Comparison of ENCODE assay signal across 8 cellular contexts in genomic region chr16:46973457-46974324, GRCh38. TPM values are rescaled to one million over a fixed set of nuclear protein-coding genes. Genes with fewer than 3 reads are reported as not detected.
DNase-seq lines count a peak whose midpoint lies in the region; ATAC-seq and TF ChIP-seq lines count a peak whose summit lies in the region.

DNAJA2 (minus strand) TSS chr16:46973674; CDS start chr16:46973572, 102 bp downstream.

- POLR2A ChIA-PET in activated CD4-positive, alpha-beta memory T cell treated with anti-CD3 and anti-CD28 coated beads for 36 hours (lab: Charles Lee), result interaction anchor here (0.7 to 3.7 kb wide), 14 partner anchors 8 to 1412 kb away, joined by 3 to 36 read pairs (median 4); partner anchors contain the start of genes GPT2, ITFG1, NETO2 and PHKB

- peaks cover 9 to 21% of the 10 kb centered on the region in 2 donors for H3K36me3 ChIP-seq in duodenal mucosa (ENCODE audit: control insufficient read depth in 1 of 2, insufficient read depth in 2 of 2, low read length in 2 of 2)

- peak within 1 kb of the TSS; percentile 33 to 62 for H3K9ac ChIP-seq in duodenal mucosa (ENCODE audit: low read depth in 1 of 2, low read length in 2 of 2)

- TF ChIP-seq POLR2A in lower leg skin (IDR thresholded peaks at IDR 0.05), result peak in 1 of 2 donors; percentile 87

- CTCF ChIA-PET in activated CD4-positive, alpha-beta memory T cell treated with anti-CD3 and anti-CD28 coated beads for 36 hours (lab: Charles Lee), result interaction anchor here (0.7 to 6.2 kb wide), 10 partner anchors 16 to 488 kb away, joined by 3 to 47 read pairs (median 4); partner anchors contain the start of genes NETO2 and PHKB

- peaks cover 28% of the 10 kb centered on the region for H3K36me3 Mint-ChIP-seq in activated CD4-positive, alpha-beta memory T cell treated with anti-CD3 and anti-CD28 coated beads for 36 hours

- no peaks in the 10 kb centered on the region for H3K27me3 Mint-ChIP-seq in activated CD4-positive, alpha-beta memory T cell treated with anti-CD3 and anti-CD28 coated beads for 36 hours

- no peaks in the 10 kb centered on the region for H3K9me3 ChIP-seq in duodenal mucosa (ENCODE audit: control insufficient read depth in 1 of 2, low read length in 2 of 2)

- H3K27me3 ChIP-seq in duodenal mucosa (ENCODE audit: control insufficient read depth in 1 of 2, insufficient read depth in 2 of 2, low read length in 2 of 2), result no peaks in the 10 kb centered on the region

- WGBS in lower leg skin, 2 donors, result 1% methylated on average over 46 to 49 of the region's 68 CpGs

- peaks cover 20 to 28% of the 10 kb centered on the region in 2 donors for H3K4me1 ChIP-seq in duodenal mucosa (ENCODE audit: control insufficient read depth in 1 of 2, insufficient read depth in 2 of 2, low read length in 2 of 2)

- ATAC-seq in GM19372 (IDR thresholded peaks at IDR 0.05; ENCODE audit: low read depth, unreplicated experiment) (peak; percentile 82), HG03558 (IDR thresholded peaks at IDR 0.05; ENCODE audit: extremely low read depth, unreplicated experiment) (peak; percentile 50)

- H3K27ac Mint-ChIP-seq in activated CD4-positive, alpha-beta memory T cell treated with anti-CD3 and anti-CD28 coated beads for 36 hours, result peak within 1 kb of the TSS; percentile 98

- intact Hi-C loops in activated CD4-positive, alpha-beta memory T cell treated with anti-CD3 and anti-CD28 coated beads for 36 hours (cut with micrococcal nuclease), result loop anchor here (1.0 to 10.0 kb wide), 9 partner anchors 24 to 1641 kb away; partner anchors contain the start of genes C16orf87, ITFG1, N4BP1 and ORC6
- intact Hi-C loops in lower leg skin (cut with DNase I; ENCODE audit: low total_unique reads), result no loop called here

- H3K4me3 Mint-ChIP-seq in activated CD4-positive, alpha-beta memory T cell treated with anti-CD3 and anti-CD28 coated beads for 36 hours, result peak within 1 kb of the TSS; percentile 98

- H3K9me3 Mint-ChIP-seq in activated CD4-positive, alpha-beta memory T cell treated with anti-CD3 and anti-CD28 coated beads for 36 hours, result no peaks in the 10 kb centered on the region

- DNase-seq in CD1c-positive myeloid dendritic cell (ENCODE audit: extremely low spot score), result peak; percentile 98
- peak; percentile 84 for DNase-seq in NCI-H774 (lab: John Stamatoyannopoulos, UW)
- peak; percentile 94 for DNase-seq in activated CD4-positive, alpha-beta memory T cell treated with anti-CD3 and anti-CD28 coated beads for 36 hours
- DNase-seq in lower leg skin (ENCODE audit: low spot score in 2 of 2), result peak; percentile 86 to 98
- peak; percentile 86 to 95 for DNase-seq in stimulated activated CD4-positive, alpha-beta T cell treated with anti-CD3 and anti-CD28 coated beads, Interleukin-4, amount 100 ng/mL, for 4 hours

- H3K4me3 ChIP-seq in duodenal mucosa (ENCODE audit: low read depth in 1 of 2, low read length in 2 of 2) (peak within 1 kb of the TSS; percentile 69 to 73), lower leg skin (ENCODE audit: low read depth, poor library complexity, severe bottlenecking) (peak within 1 kb of the TSS; percentile 93)

- H3K4me1 Mint-ChIP-seq in activated CD4-positive, alpha-beta memory T cell treated with anti-CD3 and anti-CD28 coated beads for 36 hours (ENCODE audit: low read depth), result peaks cover 57% of the 10 kb centered on the region

- H3K27ac ChIP-seq in duodenal mucosa (ENCODE audit: low read depth, low read length), result peak within 1 kb of the TSS; percentile 94

- TF ChIP-seq CTCF in lower leg skin (IDR thresholded peaks at IDR 0.05), result peak in 1 of 3 donors; percentile 19

RNA-seq across cellular contexts. Expression of gene DNAJA2, which starts in this region (rescaled TPM):
- total RNA-seq in activated CD4-positive, alpha-beta memory T cell treated with anti-CD3 and anti-CD28 coated beads for 36 hours, result 10 to 100 TPM; 78.9 to 80.6 TPM
- 10 to 100 TPM; 49.9 to 57.6 (median 52.1) TPM for total RNA-seq in lower leg skin

Comparison
In these comparisons a context has a peak if more than half of its experiments do, and no peak if none do; other contexts are left out.
1. Peak in every context shown above with its lines: DNase-seq, ATAC-seq, H3K4me3 ChIP-seq and H3K27ac ChIP-seq.